In genomic region chr5:142881076-142881466, GRCh38 we compare ENCODE assay signal across 8 cellular contexts.
DNase-seq lines count a peak whose midpoint lies in the region; ATAC-seq, FAIRE-seq and TF ChIP-seq lines count a peak whose summit lies in the region.

No MANE protein-coding gene starts in this region.

- ATAC-seq in GM18868 (IDR thresholded peaks at IDR 0.05; ENCODE audit: unreplicated experiment) (peak; percentile 93), pancreas (peak in 3 of 4 donors; percentile 31 to 52 (median 34)), HG03025 (IDR thresholded peaks at IDR 0.05; ENCODE audit: low FRiP score, unreplicated experiment) (no peak), HG03439 (IDR thresholded peaks at IDR 0.05; ENCODE audit: unreplicated experiment) (no peak)
- ATAC-seq in effector memory CD8-positive, alpha-beta T cell (replicated peaks) = peak; percentile 29

- TF ChIP-seq CTCF in pancreas (IDR thresholded peaks at IDR 0.05) (no peak), mesothelial cell of epicardium (IDR thresholded peaks at IDR 0.05; ENCODE audit: unreplicated experiment) (no peak)

- peaks cover 8 to 19% of the 10 kb centered on the region in 2 donors for H3K4me1 Mint-ChIP-seq in effector memory CD8-positive, alpha-beta T cell (ENCODE audit: low read depth in 2 of 2)
- H3K4me1 Mint-ChIP-seq in mesothelial cell of epicardium = peaks cover 1% of the 10 kb centered on the region

- FAIRE-seq in pancreas (lab: Jason Lieb, UNC) = no peak
- FAIRE-seq in urothelium cell line (lab: Jason Lieb, UNC) = no peak

- no peaks in the 10 kb centered on the region for H3K36me3 ChIP-seq in pancreas

- H3K9me3 Mint-ChIP-seq in effector memory CD8-positive, alpha-beta T cell = no peaks in the 10 kb centered on the region
- H3K9me3 Mint-ChIP-seq in mesothelial cell of epicardium = no peaks in the 10 kb centered on the region

- H3K27ac Mint-ChIP-seq in effector memory CD8-positive, alpha-beta T cell = no peak overlapping the region
- no peak overlapping the region for H3K27ac Mint-ChIP-seq in mesothelial cell of epicardium

- H3K36me3 Mint-ChIP-seq in effector memory CD8-positive, alpha-beta T cell (ENCODE audit: insufficient read depth) = peaks cover 45% of the 10 kb centered on the region
- no peaks in the 10 kb centered on the region for H3K36me3 Mint-ChIP-seq in mesothelial cell of epicardium

- 81 to 82% methylated on average over 7 of the region's 7 CpGs for WGBS in pancreas, 2 donors

- intact Hi-C loops in pancreas (cut with DNase I) = loop anchor here in 2 of 3 donors (5.0 kb wide), 1 partner anchor 164 kb away; no protein-coding TSS in a partner anchor

- no peaks in the 10 kb centered on the region for H3K9me3 ChIP-seq in pancreas

- no peak overlapping the region for H3K4me3 ChIP-seq in pancreas

- no peak overlapping the region for H3K4me3 Mint-ChIP-seq in effector memory CD8-positive, alpha-beta T cell
- no peak overlapping the region for H3K4me3 Mint-ChIP-seq in mesothelial cell of epicardium

- peaks cover 0 to 9% (median 0%) of the 10 kb centered on the region in 3 donors for H3K4me1 ChIP-seq in pancreas

- no peaks in the 10 kb centered on the region for H3K27me3 Mint-ChIP-seq in effector memory CD8-positive, alpha-beta T cell
- no peaks in the 10 kb centered on the region for H3K27me3 Mint-ChIP-seq in mesothelial cell of epicardium (ENCODE audit: low read depth)

- DNase-seq in M059J (ENCODE audit: low read depth) = peak; percentile 50
- no peak for DNase-seq in effector memory CD8-positive, alpha-beta T cell
- DNase-seq in pancreas = no peak
- DNase-seq in urothelium cell line (ENCODE audit: low spot score) = no peak
- DNase-seq in mesothelial cell of epicardium (ENCODE audit: low spot score in 2 of 2, unreplicated experiment in 2 of 2) = no peak

- H3K27me3 ChIP-seq in pancreas = no peaks in the 10 kb centered on the region

- H3K27ac ChIP-seq in pancreas = no peak overlapping the region

Comparison
In these comparisons a context has a peak if more than half of its experiments do, and no peak if none do; other contexts are left out.
1. ATAC-seq: peak in GM18868 (single experiment), effector memory CD8-positive, alpha-beta T cell (single experiment) and pancreas (3 of 4); none in HG03025 (single experiment) and HG03439 (single experiment).